In the genomic region with DNA sequence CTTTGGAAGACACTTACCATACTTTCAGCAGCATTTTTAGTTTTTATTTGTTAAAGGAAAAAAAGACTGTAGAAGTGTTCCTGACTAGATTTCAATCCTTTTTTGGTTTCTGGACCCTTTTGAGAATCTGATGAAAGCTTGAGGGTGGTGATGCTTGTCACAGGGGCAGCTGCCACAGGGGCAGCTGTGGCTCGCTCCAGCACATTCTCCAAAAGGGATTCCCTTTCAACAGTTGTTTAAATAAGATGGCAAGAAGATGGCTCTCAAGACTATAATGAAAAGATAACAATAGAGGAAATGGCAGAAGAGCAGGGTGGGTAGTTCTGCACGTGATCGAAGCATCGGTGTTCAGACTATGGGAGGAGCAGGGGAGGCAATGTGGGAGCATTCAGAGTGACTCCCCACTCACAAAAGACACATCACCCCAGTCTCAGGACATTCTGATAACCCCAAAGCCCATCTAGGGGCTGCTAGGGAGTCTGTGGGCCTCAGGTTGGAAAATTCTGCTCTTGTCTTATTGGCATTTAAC, we compare ENCODE assay signal across 12 cellular contexts. TPM values are rescaled to one million over a fixed set of nuclear protein-coding genes. Genes with fewer than 3 reads are reported as not detected.
A peak's percentile ranks its signal among the peaks of the same experiment; 100 is the strongest.
DNase-seq lines count a peak whose midpoint lies in the region; ATAC-seq lines count a peak whose summit lies in the region.
"Had no signal": no experiment of that assay in that cellular context is flagged by ENCODE, and none has a peak within 500 bp of the region (broad histone marks: within the 10 kb centered on the region; RNA-seq: fewer than 3 reads in every experiment).

No MANE protein-coding gene starts in this region.

- peak overlapping the region; percentile 95 for H3K27ac Mint-ChIP-seq in activated CD4-positive, alpha-beta T cell treated with anti-CD3 and anti-CD28 coated beads, Interleukin-2, amount 10 ng/mL, durations not matched to agents 7 days and 5 days
- H3K27ac Mint-ChIP-seq in activated T-helper 1 cell treated with anti-CD3 and anti-CD28 coated beads, Interleukin-12 subunit alpha, Interleukin-12 subunit beta, Interleukin-2, Interleukin-4 antibody, amounts not matched to agents 30 ng/mL and 10 ng/mL and 1 ng/mL, durations not matched to agents 14 hours and 24 hours and 36 hours: peak overlapping the region; percentile 96
- peak overlapping the region; percentile 60 for H3K27ac Mint-ChIP-seq in stimulated activated naive B cell treated with anti-CD40 and anti-IgM and Interleukin-4, amounts not matched to agents 10 μg/mL and 1 μg/mL and 100 μg/mL, for 72 hours
- H3K27ac Mint-ChIP-seq: HFFc6 had no signal

- no peak overlapping the region for H3K27ac ChIP-seq in substantia nigra (ENCODE audit: low read depth, low read length, poor library complexity, severe bottlenecking)
- H3K27ac ChIP-seq: epithelial cell of prostate had no signal

- peaks cover 2% of the 10 kb centered on the region for H3K9me3 Mint-ChIP-seq in activated CD4-positive, alpha-beta T cell treated with anti-CD3 and anti-CD28 coated beads, Interleukin-2, amount 10 ng/mL, durations not matched to agents 7 days and 5 days
- no peaks in the 10 kb centered on the region for H3K9me3 Mint-ChIP-seq in activated T-helper 1 cell treated with anti-CD3 and anti-CD28 coated beads, Interleukin-12 subunit alpha, Interleukin-12 subunit beta, Interleukin-2, Interleukin-4 antibody, amounts not matched to agents 30 ng/mL and 10 ng/mL and 1 ng/mL, durations not matched to agents 14 hours and 24 hours and 36 hours
- H3K9me3 Mint-ChIP-seq in stimulated activated naive B cell treated with anti-CD40 and anti-IgM and Interleukin-4, amounts not matched to agents 10 μg/mL and 1 μg/mL and 100 μg/mL, for 72 hours: no peaks in the 10 kb centered on the region
- H3K9me3 Mint-ChIP-seq: HFFc6 had no signal

- peak; percentile 6 for ATAC-seq in HG03103 (IDR thresholded peaks at IDR 0.05; ENCODE audit: low read depth, unreplicated experiment)
- ATAC-seq in stimulated activated naive B cell treated with anti-CD40 and anti-IgM and Interleukin-4, amounts not matched to agents 10 μg/mL and 1 μg/mL and 100 μg/mL, for 72 hours (replicated peaks): peak; percentile 8 to 17
- ATAC-seq: sciatic nerve had no signal

- CTCF ChIA-PET in activated CD4-positive, alpha-beta T cell treated with anti-CD3 and anti-CD28 coated beads, Interleukin-2, amount 10 ng/mL, durations not matched to agents 7 days and 5 days (lab: Charles Lee): interaction anchor here (1.2 to 1.4 kb wide), 3 partner anchors 9 to 28 kb away, joined by 3 to 4 read pairs (median 4); no protein-coding TSS in a partner anchor

- POLR2A ChIA-PET in activated CD4-positive, alpha-beta T cell treated with anti-CD3 and anti-CD28 coated beads, Interleukin-2, amount 10 ng/mL, durations not matched to agents 7 days and 5 days (lab: Charles Lee): interaction anchor here (0.6 kb wide), 1 partner anchor 31 kb away, joined by 6 read pairs; no protein-coding TSS in a partner anchor

- no peaks in the 10 kb centered on the region for H3K27me3 Mint-ChIP-seq in activated CD4-positive, alpha-beta T cell treated with anti-CD3 and anti-CD28 coated beads, Interleukin-2, amount 10 ng/mL, durations not matched to agents 7 days and 5 days
- H3K27me3 Mint-ChIP-seq in activated T-helper 1 cell treated with anti-CD3 and anti-CD28 coated beads, Interleukin-12 subunit alpha, Interleukin-12 subunit beta, Interleukin-2, Interleukin-4 antibody, amounts not matched to agents 30 ng/mL and 10 ng/mL and 1 ng/mL, durations not matched to agents 14 hours and 24 hours and 36 hours (ENCODE audit: insufficient read depth): no peaks in the 10 kb centered on the region
- H3K27me3 Mint-ChIP-seq in stimulated activated naive B cell treated with anti-CD40 and anti-IgM and Interleukin-4, amounts not matched to agents 10 μg/mL and 1 μg/mL and 100 μg/mL, for 72 hours: no peaks in the 10 kb centered on the region

- DNase-seq in activated CD4-positive, alpha-beta T cell treated with anti-CD3 and anti-CD28 coated beads, Interleukin-2, amount 10 ng/mL, durations not matched to agents 7 days and 5 days: no peak
- no peak for DNase-seq in activated CD4-positive, alpha-beta T cell treated with anti-CD3 and anti-CD28 coated beads, Interleukin-2, amount 50 U/mL, for 4 hours
- no peak for DNase-seq in activated T-helper 1 cell treated with anti-CD3 and anti-CD28 coated beads, Interleukin-12 subunit alpha, Interleukin-12 subunit beta, Interleukin-2, Interleukin-4 antibody, amounts not matched to agents 30 ng/mL and 10 ng/mL and 1 ng/mL, durations not matched to agents 14 hours and 24 hours and 36 hours (ENCODE audit: low spot score)
- no peak for DNase-seq in stimulated activated naive B cell treated with anti-CD40 and anti-IgM and Interleukin-4, amounts not matched to agents 10 μg/mL and 1 μg/mL and 100 μg/mL, for 72 hours
- DNase-seq in kidney glomerular epithelial cell (lab: John Stamatoyannopoulos, UW): no peak
- no peak for DNase-seq in germinal center (ENCODE audit: low spot score)
- no peak for DNase-seq in substantia nigra (lab: John Stamatoyannopoulos, UW)
- DNase-seq: HFFc6, NCI-H2029 had no signal

- intact Hi-C loops in activated T-helper 1 cell treated with anti-CD3 and anti-CD28 coated beads, Interleukin-12 subunit alpha, Interleukin-12 subunit beta, Interleukin-2, Interleukin-4 antibody, amounts not matched to agents 30 ng/mL and 10 ng/mL and 1 ng/mL, durations not matched to agents 14 hours and 24 hours and 36 hours (cut with micrococcal nuclease): loop anchor here (1.0 to 5.0 kb wide), 10 partner anchors 18 to 287 kb away; no protein-coding TSS in a partner anchor

- peaks cover 68% of the 10 kb centered on the region for H3K36me3 Mint-ChIP-seq in activated CD4-positive, alpha-beta T cell treated with anti-CD3 and anti-CD28 coated beads, Interleukin-2, amount 10 ng/mL, durations not matched to agents 7 days and 5 days (ENCODE audit: low read depth)
- H3K36me3 Mint-ChIP-seq in activated T-helper 1 cell treated with anti-CD3 and anti-CD28 coated beads, Interleukin-12 subunit alpha, Interleukin-12 subunit beta, Interleukin-2, Interleukin-4 antibody, amounts not matched to agents 30 ng/mL and 10 ng/mL and 1 ng/mL, durations not matched to agents 14 hours and 24 hours and 36 hours (ENCODE audit: low read depth): peaks cover 28% of the 10 kb centered on the region
- H3K36me3 Mint-ChIP-seq in stimulated activated naive B cell treated with anti-CD40 and anti-IgM and Interleukin-4, amounts not matched to agents 10 μg/mL and 1 μg/mL and 100 μg/mL, for 72 hours: peaks cover 25 to 28% of the 10 kb centered on the region in 2 donors

- H3K4me1 Mint-ChIP-seq in activated CD4-positive, alpha-beta T cell treated with anti-CD3 and anti-CD28 coated beads, Interleukin-2, amount 10 ng/mL, durations not matched to agents 7 days and 5 days: peaks cover 93% of the 10 kb centered on the region
- H3K4me1 Mint-ChIP-seq in activated T-helper 1 cell treated with anti-CD3 and anti-CD28 coated beads, Interleukin-12 subunit alpha, Interleukin-12 subunit beta, Interleukin-2, Interleukin-4 antibody, amounts not matched to agents 30 ng/mL and 10 ng/mL and 1 ng/mL, durations not matched to agents 14 hours and 24 hours and 36 hours (ENCODE audit: low read depth): peaks cover 92% of the 10 kb centered on the region
- peaks cover 49 to 76% of the 10 kb centered on the region in 2 donors for H3K4me1 Mint-ChIP-seq in stimulated activated naive B cell treated with anti-CD40 and anti-IgM and Interleukin-4, amounts not matched to agents 10 μg/mL and 1 μg/mL and 100 μg/mL, for 72 hours

- H3K4me3 Mint-ChIP-seq in activated CD4-positive, alpha-beta T cell treated with anti-CD3 and anti-CD28 coated beads, Interleukin-2, amount 10 ng/mL, durations not matched to agents 7 days and 5 days: peak overlapping the region; percentile 70
- H3K4me3 Mint-ChIP-seq in activated T-helper 1 cell treated with anti-CD3 and anti-CD28 coated beads, Interleukin-12 subunit alpha, Interleukin-12 subunit beta, Interleukin-2, Interleukin-4 antibody, amounts not matched to agents 30 ng/mL and 10 ng/mL and 1 ng/mL, durations not matched to agents 14 hours and 24 hours and 36 hours: peak overlapping the region; percentile 82
- peak overlapping the region; percentile 33 to 74 for H3K4me3 Mint-ChIP-seq in stimulated activated naive B cell treated with anti-CD40 and anti-IgM and Interleukin-4, amounts not matched to agents 10 μg/mL and 1 μg/mL and 100 μg/mL, for 72 hours
- H3K4me3 Mint-ChIP-seq: HFFc6 had no signal

RNA-seq across cellular contexts. Expression of a gene that starts 46.5 kb away (rescaled TPM):
- 100 to 1,000 TPM; 167 to 184 TPM for total RNA-seq in activated CD4-positive, alpha-beta T cell treated with anti-CD3 and anti-CD28 coated beads, Interleukin-2, amount 10 ng/mL, durations not matched to agents 7 days and 5 days
- total RNA-seq in activated T-helper 1 cell treated with anti-CD3 and anti-CD28 coated beads, Interleukin-12 subunit alpha, Interleukin-12 subunit beta, Interleukin-2, Interleukin-4 antibody, amounts not matched to agents 30 ng/mL and 10 ng/mL and 1 ng/mL, durations not matched to agents 14 hours and 24 hours and 36 hours: 214 and 219 TPM in 2 replicates
